14 cellular contexts compared by ENCODE assay signal in genomic region chr3:33023176-33024136, GRCh38.
DNase-seq lines count a peak whose midpoint lies in the region; ATAC-seq and TF ChIP-seq lines count a peak whose summit lies in the region.
"Had no signal": no experiment of that assay in that cellular context is flagged by ENCODE, and none has a peak within 500 bp of the region (broad histone marks: within the 10 kb centered on the region; RNA-seq: fewer than 3 reads in every experiment).

No MANE protein-coding gene starts in this region.

- H3K4me1 ChIP-seq in Caco-2 (peaks cover 10% of the 10 kb centered on the region; the same call in 1 of the 2 replicates), BE2C (no peaks in the 10 kb centered on the region)
- H3K4me1 ChIP-seq: gastrocnemius medialis, left ventricle myocardium inferior, sigmoid colon had no signal

- H3K4me3 ChIP-seq in Caco-2 (ENCODE audit: low read depth, low read length) (no peak overlapping the region), kidney epithelial cell (ENCODE audit: low read depth, low read length) (no peak overlapping the region), BE2C (ENCODE audit: low read depth, low read length) (no peak overlapping the region), coronary artery (no peak overlapping the region)
- H3K4me3 ChIP-seq: gastrocnemius medialis, left ventricle myocardium inferior, sigmoid colon had no signal

- no peak overlapping the region for H3K27ac ChIP-seq in coronary artery
- H3K27ac ChIP-seq: gastrocnemius medialis, left ventricle myocardium inferior, sigmoid colon had no signal

- H3K36me3 Mint-ChIP-seq in Caco-2 (ENCODE audit: insufficient read depth, unreplicated experiment), result peaks cover 36% of the 10 kb centered on the region
- H3K36me3 Mint-ChIP-seq in activated CD8-positive, alpha-beta T cell treated with anti-CD3 and anti-CD28 coated beads for 36 hours (ENCODE audit: low read depth), result peaks cover 41% of the 10 kb centered on the region

- no peaks in the 10 kb centered on the region for H3K27me3 ChIP-seq in Caco-2 (replicated peaks; ENCODE audit: control insufficient read depth, insufficient read depth, low read length)
- H3K27me3 ChIP-seq in kidney epithelial cell (ENCODE audit: control insufficient read depth, insufficient read depth, low read length), result no peaks in the 10 kb centered on the region
- no peaks in the 10 kb centered on the region for H3K27me3 ChIP-seq in BE2C
- H3K27me3 ChIP-seq: gastrocnemius medialis, sigmoid colon had no signal

- no peak for TF ChIP-seq CTCF in Caco-2 (IDR thresholded peaks at IDR 0.05; ENCODE audit: insufficient read depth in 1 of 2, low read depth in 1 of 2, low read length in 1 of 2, severe bottlenecking in 1 of 2, unreplicated experiment in 1 of 2)
- peak; percentile 32 for TF ChIP-seq CTCF in activated CD8-positive, alpha-beta T cell treated with anti-CD3 and anti-CD28 coated beads for 36 hours (IDR thresholded peaks at IDR 0.05)
- TF ChIP-seq CTCF in kidney epithelial cell (IDR thresholded peaks at IDR 0.05; ENCODE audit: insufficient read depth, low read length, poor library complexity, severe bottlenecking), result no peak
- no peak for TF ChIP-seq CTCF in BE2C (IDR thresholded peaks at IDR 0.05; ENCODE audit: low read depth, low read length)
- no peak for TF ChIP-seq CTCF in coronary artery (IDR thresholded peaks at IDR 0.05)

- H3K9me3 ChIP-seq in Caco-2 (no peaks in the 10 kb centered on the region), BE2C (no peaks in the 10 kb centered on the region)
- H3K9me3 ChIP-seq: gastrocnemius medialis, left ventricle myocardium inferior, sigmoid colon had no signal

- H3K27me3 Mint-ChIP-seq in Caco-2 (ENCODE audit: insufficient read depth, unreplicated experiment), result no peaks in the 10 kb centered on the region
- H3K27me3 Mint-ChIP-seq in activated CD8-positive, alpha-beta T cell treated with anti-CD3 and anti-CD28 coated beads for 36 hours, result no peaks in the 10 kb centered on the region

- in situ Hi-C loops in KBM-7 (cut with MboI; ENCODE audit: low pct_unique_long_range_greater_than_20kb, low sequenced_read_pairs), result no loop called here

- no peaks in the 10 kb centered on the region for H3K9me3 Mint-ChIP-seq in Caco-2 (ENCODE audit: unreplicated experiment)
- no peaks in the 10 kb centered on the region for H3K9me3 Mint-ChIP-seq in activated CD8-positive, alpha-beta T cell treated with anti-CD3 and anti-CD28 coated beads for 36 hours

- CTCF ChIA-PET in Caco-2 (lab: Charles Lee), result no interaction called here
- CTCF ChIA-PET in activated CD8-positive, alpha-beta T cell treated with anti-CD3 and anti-CD28 coated beads for 36 hours (lab: Charles Lee), result interaction anchor here (0.9 to 3.6 kb wide), 10 partner anchors 11 to 76 kb away, joined by 3 to 14 read pairs (median 4); no protein-coding TSS in a partner anchor

- peaks cover 17% of the 10 kb centered on the region for H3K4me1 Mint-ChIP-seq in Caco-2 (ENCODE audit: low read depth, unreplicated experiment)
- H3K4me1 Mint-ChIP-seq in activated CD8-positive, alpha-beta T cell treated with anti-CD3 and anti-CD28 coated beads for 36 hours (ENCODE audit: low read depth), result peaks cover 49% of the 10 kb centered on the region

- no TSS peak for BruUV-seq in Caco-2 (replicated peaks; lab: Mats Ljungman, UMichigan)

- POLR2A ChIA-PET in Caco-2 (lab: Charles Lee), result interaction anchor here (0.5 kb wide), 1 partner anchor 43 kb away, joined by 4 read pairs; no protein-coding TSS in a partner anchor
- POLR2A ChIA-PET in activated CD8-positive, alpha-beta T cell treated with anti-CD3 and anti-CD28 coated beads for 36 hours (lab: Charles Lee), result interaction anchor here (0.6 to 2.6 kb wide), 8 partner anchors 15 to 76 kb away, joined by 3 to 9 read pairs (median 4); no protein-coding TSS in a partner anchor

- DNase-seq in CD1c-positive myeloid dendritic cell (ENCODE audit: extremely low spot score), result peak; percentile 23
- no peak for DNase-seq in Caco-2
- DNase-seq in activated CD8-positive, alpha-beta T cell treated with anti-CD3 and anti-CD28 coated beads for 36 hours, result peak; percentile 33
- DNase-seq in kidney epithelial cell (ENCODE audit: low read depth), result peak; percentile 2
- no peak for DNase-seq in BE2C
- DNase-seq in coronary artery (ENCODE audit: low spot score), result no peak
- DNase-seq in KBM-7, result no peak
- DNase-seq: aorta, DMS53, gastrocnemius medialis, left ventricle myocardium inferior, NCI-H1048, sigmoid colon had no signal

- no peaks in the 10 kb centered on the region for H3K36me3 ChIP-seq in Caco-2 (ENCODE audit: control insufficient read depth, insufficient read depth, low read length)
- no peaks in the 10 kb centered on the region for H3K36me3 ChIP-seq in kidney epithelial cell (ENCODE audit: control insufficient read depth, insufficient read depth, low read length)
- no peaks in the 10 kb centered on the region for H3K36me3 ChIP-seq in BE2C

- peak overlapping the region; percentile 43 for H3K27ac Mint-ChIP-seq in Caco-2 (ENCODE audit: unreplicated experiment)
- H3K27ac Mint-ChIP-seq in activated CD8-positive, alpha-beta T cell treated with anti-CD3 and anti-CD28 coated beads for 36 hours, result peak overlapping the region; percentile 95

- intact Hi-C loops in Caco-2 (cut with micrococcal nuclease; ENCODE audit: unreplicated experiment), result loop anchor here (1.0 kb wide), 1 partner anchor 51 kb away; no protein-coding TSS in a partner anchor
- intact Hi-C loops in activated CD8-positive, alpha-beta T cell treated with anti-CD3 and anti-CD28 coated beads for 36 hours (cut with micrococcal nuclease), result loop anchor here (1.0 to 5.0 kb wide), 4 partner anchors 17 to 75 kb away; no protein-coding TSS in a partner anchor

- no peak overlapping the region for H3K4me3 Mint-ChIP-seq in Caco-2 (ENCODE audit: unreplicated experiment)
- H3K4me3 Mint-ChIP-seq in activated CD8-positive, alpha-beta T cell treated with anti-CD3 and anti-CD28 coated beads for 36 hours, result peak overlapping the region; percentile 38

- ATAC-seq in activated CD8-positive, alpha-beta T cell treated with anti-CD3 and anti-CD28 coated beads for 36 hours, result peak; percentile 86
- no peak for ATAC-seq in HG03565 (IDR thresholded peaks at IDR 0.05; ENCODE audit: unreplicated experiment)
- ATAC-seq: gastrocnemius medialis had no signal

Comparison
In these comparisons a context has a peak if more than half of its experiments do, and no peak if none do; other contexts are left out.
1. DNase-seq: peak in CD1c-positive myeloid dendritic cell (single experiment), activated CD8-positive, alpha-beta T cell treated with anti-CD3 and anti-CD28 coated beads for 36 hours (single experiment) and kidney epithelial cell (single experiment); none in Caco-2 (0 of 2), BE2C (single experiment), coronary artery (single experiment) and KBM-7 (single experiment).